In genomic region chr1:195722852-195723795, GRCh38 we compare ENCODE assay signal across 7 cellular contexts.
A peak's percentile ranks its signal among the peaks of the same experiment; 100 is the strongest.
DNase-seq lines count a peak whose midpoint lies in the region; ATAC-seq and TF ChIP-seq lines count a peak whose summit lies in the region.
"Not testable (repeated sequence)": the region's sequence is repeated elsewhere in the genome, so short reads cannot be mapped to it uniquely, and the experiment has no call there.

No MANE protein-coding gene starts in this region.

- not testable (repeated sequence) for H3K9ac ChIP-seq in OCI-LY3 (ENCODE audit: low read length); neural progenitor cell

- H3K27ac ChIP-seq in OCI-LY3 (ENCODE audit: low read length) = not testable (repeated sequence)
- H3K27ac ChIP-seq in neural progenitor cell = peak overlapping the region; percentile 48

- not testable (repeated sequence) for H3K36me3 Mint-ChIP-seq in neural progenitor cell; stimulated activated naive B cell treated with anti-CD40 and anti-IgM and Interleukin-4, amounts not matched to agents 10 μg/mL and 1 μg/mL and 100 μg/mL, for 72 hours

- H4K20me1 ChIP-seq in OCI-LY3 (ENCODE audit: insufficient read depth, low read length); neural progenitor cell (ENCODE audit: low read depth): not testable (repeated sequence)

- H3K4me2 ChIP-seq in OCI-LY3 (ENCODE audit: low read length) = peak overlapping the region; percentile 33
- not testable (repeated sequence) for H3K4me2 ChIP-seq in neural progenitor cell

- not testable (repeated sequence) for H3K9me3 ChIP-seq in OCI-LY3 (ENCODE audit: insufficient read depth, low read length); neural progenitor cell (ENCODE audit: low read depth)

- H3K4me3 Mint-ChIP-seq in neural progenitor cell; stimulated activated naive B cell treated with anti-CD40 and anti-IgM and Interleukin-4, amounts not matched to agents 10 μg/mL and 1 μg/mL and 100 μg/mL, for 72 hours: not testable (repeated sequence)

- H2AFZ ChIP-seq in OCI-LY3 (ENCODE audit: low read depth, low read length) (peak overlapping the region; percentile 40; the same call in 1 of the 2 replicates), neural progenitor cell (replicated peaks) (peak overlapping the region; percentile 35)

- H3K27me3 ChIP-seq in OCI-LY3 (ENCODE audit: low read depth, low read length); neural progenitor cell: not testable (repeated sequence)

- H3K27ac Mint-ChIP-seq in neural progenitor cell; stimulated activated naive B cell treated with anti-CD40 and anti-IgM and Interleukin-4, amounts not matched to agents 10 μg/mL and 1 μg/mL and 100 μg/mL, for 72 hours: not testable (repeated sequence)

- peak; percentile 14 for DNase-seq in left ventricle myocardium superior
- not testable (repeated sequence) for DNase-seq in neural progenitor cell (ENCODE audit: low spot score); stimulated activated naive B cell treated with anti-CD40 and anti-IgM and Interleukin-4, amounts not matched to agents 10 μg/mL and 1 μg/mL and 100 μg/mL, for 72 hours
- peak; percentile 77 for DNase-seq in posterior vena cava (ENCODE audit: low spot score)

- not testable (repeated sequence) for H3K4me1 ChIP-seq in OCI-LY3 (ENCODE audit: low read length); neural progenitor cell

- not testable (repeated sequence) for H3K36me3 ChIP-seq in OCI-LY3 (replicated peaks; ENCODE audit: low read depth, low read length); neural progenitor cell

- H3K9me3 Mint-ChIP-seq in neural progenitor cell; stimulated activated naive B cell treated with anti-CD40 and anti-IgM and Interleukin-4, amounts not matched to agents 10 μg/mL and 1 μg/mL and 100 μg/mL, for 72 hours: not testable (repeated sequence)

- not testable (repeated sequence) for H3K27me3 Mint-ChIP-seq in neural progenitor cell (ENCODE audit: insufficient read depth, low read depth); stimulated activated naive B cell treated with anti-CD40 and anti-IgM and Interleukin-4, amounts not matched to agents 10 μg/mL and 1 μg/mL and 100 μg/mL, for 72 hours

- H3K79me2 ChIP-seq in OCI-LY3 (ENCODE audit: low read length); neural progenitor cell (ENCODE audit: low read depth): not testable (repeated sequence)

- not testable (repeated sequence) for H3K4me3 ChIP-seq in OCI-LY3 (ENCODE audit: low read length); neural progenitor cell

- intact Hi-C loops in left ventricle myocardium superior (cut with micrococcal nuclease); posterior vena cava (cut with DNase I): not testable (repeated sequence)

- ATAC-seq in GM19463 (IDR thresholded peaks at IDR 0.05; ENCODE audit: unreplicated experiment) (peak; percentile 29), esophagus mucosa (peak; percentile 78)
- not testable (repeated sequence) for ATAC-seq in left ventricle myocardium superior
- ATAC-seq in stimulated activated naive B cell treated with anti-CD40 and anti-IgM and Interleukin-4, amounts not matched to agents 10 μg/mL and 1 μg/mL and 100 μg/mL, for 72 hours (replicated peaks) = peak; percentile 43 to 54

- TF ChIP-seq CTCF in OCI-LY3 (IDR thresholded peaks at IDR 0.05; ENCODE audit: low read depth, low read length); neural progenitor cell (IDR thresholded peaks at IDR 0.05): not testable (repeated sequence)

- H3F3A ChIP-seq in neural progenitor cell (ENCODE audit: low read depth) = not testable (repeated sequence)

- not testable (repeated sequence) for H3K4me1 Mint-ChIP-seq in neural progenitor cell; stimulated activated naive B cell treated with anti-CD40 and anti-IgM and Interleukin-4, amounts not matched to agents 10 μg/mL and 1 μg/mL and 100 μg/mL, for 72 hours
